Comparison of ENCODE assay signal across 8 cellular contexts in the genomic region with DNA sequence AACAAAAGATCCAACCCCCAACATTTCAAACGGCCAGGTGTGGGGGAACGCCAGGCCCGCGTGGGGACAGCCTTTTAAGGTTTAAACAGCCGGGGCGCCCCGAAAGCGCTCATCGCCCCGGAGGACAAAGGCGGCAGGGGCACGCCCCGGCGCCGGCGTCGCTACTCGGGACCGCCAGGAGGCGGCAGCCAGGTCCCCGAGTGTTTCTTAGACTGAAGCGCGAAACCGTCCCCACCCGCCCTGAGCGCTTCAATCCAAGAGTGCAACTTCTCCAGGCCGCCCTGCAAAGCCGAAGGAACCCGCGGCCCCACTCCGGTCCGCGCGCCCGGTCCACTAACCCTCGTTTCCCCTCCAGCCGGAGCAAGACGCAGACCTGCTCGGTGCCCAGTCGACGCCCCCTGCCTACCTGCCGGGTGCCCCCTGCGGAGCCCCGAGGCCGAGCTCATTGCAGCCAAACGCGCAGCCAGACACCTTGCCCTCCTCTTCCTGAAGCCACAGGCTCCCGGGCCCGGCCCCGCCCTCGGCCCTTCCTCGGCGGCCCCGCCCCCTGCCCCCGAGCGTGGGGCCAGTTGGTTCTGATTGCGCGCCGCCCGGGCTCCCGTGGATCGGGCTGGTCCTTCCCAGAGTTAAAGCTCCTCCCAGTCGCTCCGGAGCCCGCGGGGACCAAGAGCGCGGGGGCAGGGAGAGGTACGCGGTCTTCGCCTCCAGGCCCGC. TPM values are rescaled to one million over a fixed set of nuclear protein-coding genes. Genes with fewer than 3 reads are reported as not detected.
A peak's percentile ranks its signal among the peaks of the same experiment; 100 is the strongest.
DNase-seq lines count a peak whose midpoint lies in the region; ATAC-seq and TF ChIP-seq lines count a peak whose summit lies in the region.

A gene (minus strand): TSS at position 496 of the 714 bp plus-strand sequence. CDS start 50 bp downstream, at position 446.

- H2BK120ac ChIP-seq in IMR-90 (ENCODE audit: low read depth, low read length): peak within 1 kb of the TSS; percentile 53

- intact Hi-C loops in IMR-90 (cut with micrococcal nuclease): loop anchor here (1.0 to 5.0 kb wide), 9 partner anchors 26 to 276 kb away; a partner anchor contains a TSS
- intact Hi-C loops in esophagus squamous epithelium (cut with DNase I): loop anchor here (10.0 kb wide), 1 partner anchor 112 kb away; a partner anchor contains a TSS

- H3K27me3 ChIP-seq in IMR-90 (ENCODE audit: control insufficient read depth, insufficient read depth, low read length): no peaks in the 10 kb centered on the region
- no peaks in the 10 kb centered on the region for H3K27me3 ChIP-seq in Peyer's patch
- no peaks in the 10 kb centered on the region for H3K27me3 ChIP-seq in esophagus squamous epithelium

- H4K8ac ChIP-seq in IMR-90 (ENCODE audit: low read depth in 2 of 2, low read length in 2 of 2): peak within 1 kb of the TSS; percentile 56 to 78; a peak in 3 of 4 replicates

- H3K18ac ChIP-seq in IMR-90 (ENCODE audit: low read depth, low read length): no peak within 1 kb of the TSS; the same call in 1 of the 2 replicates

- H3K27ac ChIP-seq in IMR-90 (ENCODE audit: insufficient read depth, low read length) (peak within 1 kb of the TSS; percentile 80), Peyer's patch (peak within 1 kb of the TSS; percentile 81 to 99 (median 90)), esophagus squamous epithelium (peak within 1 kb of the TSS; percentile 81 to 95 (median 91))

- POLR2A ChIA-PET in IMR-90 (lab: Charles Lee; ENCODE audit: unreplicated experiment): interaction anchor here (0.5 to 0.6 kb wide), 2 partner anchors 27 to 510 kb away, joined by 3 to 4 read pairs; no protein-coding TSS in a partner anchor

- peak within 1 kb of the TSS; percentile 71 for H3K4ac ChIP-seq in IMR-90 (ENCODE audit: low read depth, low read length)

- H3K4me1 Mint-ChIP-seq in stimulated activated effector memory CD8-positive, alpha-beta T cell treated with anti-CD3 and anti-CD28 coated beads, Interleukin-12 subunit alpha, Interleukin-12 subunit beta, amount 100 ng/mL, for 72 hours: peaks cover 27% of the 10 kb centered on the region

- H2AK5ac ChIP-seq in IMR-90 (ENCODE audit: low read depth, low read length): no peak within 1 kb of the TSS

- H3K36me3 ChIP-seq in IMR-90 (ENCODE audit: control insufficient read depth, insufficient read depth, low read length): no peaks in the 10 kb centered on the region
- peaks cover 0 to 2% (median 0%) of the 10 kb centered on the region in 3 donors for H3K36me3 ChIP-seq in Peyer's patch
- peaks cover 0 to 8% (median 0%) of the 10 kb centered on the region in 3 donors for H3K36me3 ChIP-seq in esophagus squamous epithelium

- no peaks in the 10 kb centered on the region for H3K9me3 Mint-ChIP-seq in stimulated activated effector memory CD8-positive, alpha-beta T cell treated with anti-CD3 and anti-CD28 coated beads, Interleukin-12 subunit alpha, Interleukin-12 subunit beta, amount 100 ng/mL, for 72 hours

- peak within 1 kb of the TSS; percentile 66 for H4K91ac ChIP-seq in IMR-90 (ENCODE audit: insufficient read depth, low read depth, low read length)

- peaks cover 31 to 38% of the 10 kb centered on the region in 2 experiments for H3K79me1 ChIP-seq in IMR-90 (ENCODE audit: low read depth in 1 of 2, low read length in 2 of 2)

- H3K14ac ChIP-seq in IMR-90 (replicated peaks; ENCODE audit: low read depth, low read length): peak within 1 kb of the TSS; percentile 69

- H2AK9ac ChIP-seq in IMR-90 (replicated peaks; ENCODE audit: low read depth, low read length, poor library complexity): peak within 1 kb of the TSS; percentile 97

- H3K23ac ChIP-seq in IMR-90 (ENCODE audit: low read depth, low read length): peak within 1 kb of the TSS; percentile 67

- TF ChIP-seq POLR2A in IMR-90 (IDR thresholded peaks at IDR 0.05; ENCODE audit: low read depth, low read length) (no peak), Peyer's patch (IDR thresholded peaks at IDR 0.05) (peak; percentile 71 to 72), esophagus squamous epithelium (IDR thresholded peaks at IDR 0.05) (peak in 2 of 4 donors; percentile 12 to 57)

- TF ChIP-seq RAD21 in IMR-90 (IDR thresholded peaks at IDR 0.05; ENCODE audit: low read length): peak; percentile 56

- peak within 1 kb of the TSS; percentile 92 for H3K4me3 Mint-ChIP-seq in stimulated activated effector memory CD8-positive, alpha-beta T cell treated with anti-CD3 and anti-CD28 coated beads, Interleukin-12 subunit alpha, Interleukin-12 subunit beta, amount 100 ng/mL, for 72 hours

- peaks cover 18% of the 10 kb centered on the region; the same call in 1 of the 2 replicates for H3K9me1 ChIP-seq in IMR-90 (ENCODE audit: insufficient read depth, low read length)

- TF ChIP-seq CTCF in IMR-90 (conservative IDR thresholded peaks at IDR 0.05; ENCODE audit: low read depth, low read length) (peak; percentile 61), Peyer's patch (IDR thresholded peaks at IDR 0.05) (peak; percentile 19 to 86 (median 74)), esophagus squamous epithelium (IDR thresholded peaks at IDR 0.05) (peak; percentile 51 to 86 (median 76))

- H3K56ac ChIP-seq in IMR-90 (ENCODE audit: extremely low read depth, insufficient read depth, low read length): peak within 1 kb of the TSS; percentile 81

- peak within 1 kb of the TSS; percentile 94 for H3K4me3 ChIP-seq in IMR-90 (ENCODE audit: insufficient read depth, low read depth, low read length)
- peak within 1 kb of the TSS; percentile 66 to 91 (median 83) for H3K4me3 ChIP-seq in Peyer's patch
- peak within 1 kb of the TSS; percentile 68 to 97 (median 78) for H3K4me3 ChIP-seq in esophagus squamous epithelium

- DNase-seq in DMS53 treated with DMSO at 0.1 percent for 48 hours (lab: John Stamatoyannopoulos, UW; ENCODE audit: unreplicated experiment) (peak; percentile 55), IMR-90 (peak; percentile 66), Peyer's patch (peak; percentile 76 to 95 (median 94)), activated T-helper 1 cell treated with Interleukin-2 at 50 U/mL for 16 hours (ENCODE audit: low read depth) (peak; percentile 64), esophagus squamous epithelium (lab: John Stamatoyannopoulos, UW) (peak; percentile 10), myocyte (ENCODE audit: low read depth) (peak; percentile 86)
- DNase-seq in stimulated activated effector memory CD8-positive, alpha-beta T cell treated with anti-CD3 and anti-CD28 coated beads, Interleukin-12 subunit alpha, Interleukin-12 subunit beta, amount 100 ng/mL, for 72 hours (ENCODE audit: low spot score in 2 of 2): peak; percentile 59 to 85

- peaks cover 3% of the 10 kb centered on the region for H4K20me1 ChIP-seq in IMR-90 (ENCODE audit: insufficient read depth, low read length)

- CTCF ChIA-PET in IMR-90 (lab: Yijun Ruan, JAX): interaction anchor here (0.6 to 1.0 kb wide), 4 partner anchors 20 to 283 kb away, joined by 3 to 4 read pairs (median 3); no protein-coding TSS in a partner anchor

- BruUV-seq in IMR-90 (replicated peaks; lab: Mats Ljungman, UMichigan): no TSS peak

- H3K9ac ChIP-seq in IMR-90 (ENCODE audit: low read depth, low read length): peak within 1 kb of the TSS; percentile 84

- peak within 1 kb of the TSS; percentile 93 for H3K27ac Mint-ChIP-seq in stimulated activated effector memory CD8-positive, alpha-beta T cell treated with anti-CD3 and anti-CD28 coated beads, Interleukin-12 subunit alpha, Interleukin-12 subunit beta, amount 100 ng/mL, for 72 hours

- H3K36me3 Mint-ChIP-seq in stimulated activated effector memory CD8-positive, alpha-beta T cell treated with anti-CD3 and anti-CD28 coated beads, Interleukin-12 subunit alpha, Interleukin-12 subunit beta, amount 100 ng/mL, for 72 hours: peaks cover 4% of the 10 kb centered on the region

- H3K4me2 ChIP-seq in IMR-90 (ENCODE audit: low read depth, low read length): peak within 1 kb of the TSS; percentile 98

- no peaks in the 10 kb centered on the region for H3K9me3 ChIP-seq in IMR-90 (ENCODE audit: control insufficient read depth, insufficient read depth, low read length)
- no peaks in the 10 kb centered on the region for H3K9me3 ChIP-seq in Peyer's patch
- no peaks in the 10 kb centered on the region for H3K9me3 ChIP-seq in esophagus squamous epithelium

- in situ Hi-C loops in IMR-90 (cut with MboI; ENCODE audit: low sequenced_read_pairs): loop anchor here (10.0 kb wide), 1 partner anchor 112 kb away; a partner anchor contains a TSS

- no peak within 1 kb of the TSS for H2BK15ac ChIP-seq in IMR-90 (ENCODE audit: low read depth, low read length)

- no peak within 1 kb of the TSS for H2BK20ac ChIP-seq in IMR-90 (ENCODE audit: low read depth, low read length)

- peaks cover 7% of the 10 kb centered on the region for H3K4me1 ChIP-seq in IMR-90 (ENCODE audit: control insufficient read depth, insufficient read depth, low read length)
- H3K4me1 ChIP-seq in Peyer's patch: peaks cover 4 to 44% (median 6%) of the 10 kb centered on the region in 4 donors
- H3K4me1 ChIP-seq in esophagus squamous epithelium: peaks cover 18 to 33% (median 19%) of the 10 kb centered on the region in 3 donors

- dilution Hi-C loops in IMR-90 (cut with HindIII; ENCODE audit: low sequenced_read_pairs, unreplicated experiment): no loop called here

- ATAC-seq in GM21528 (IDR thresholded peaks at IDR 0.05; ENCODE audit: low FRiP score, unreplicated experiment) (peak; percentile 84), IMR-90 (ENCODE audit: low read depth) (peak; percentile 94)
- peak; percentile 90 for ATAC-seq in stimulated activated effector memory CD8-positive, alpha-beta T cell treated with anti-CD3 and anti-CD28 coated beads, Interleukin-12 subunit alpha, Interleukin-12 subunit beta, amount 100 ng/mL, for 72 hours

- 1% methylated on average over 40 of the region's 72 CpGs; no CpG with 5 or more reads in 1 of the 2 experiments for WGBS in IMR-90 (ENCODE audit: extremely low coverage in 2 of 2, insufficient read length in 1 of 2), 2 experiments
- 0% methylated on average over 4 of the region's 72 CpGs; no CpG with 5 or more reads in 1 of the 2 donors for WGBS in esophagus squamous epithelium, 2 donors

- peak within 1 kb of the TSS; percentile 100 for H2AFZ ChIP-seq in IMR-90 (replicated peaks; ENCODE audit: low read length, poor library complexity)

- peak within 1 kb of the TSS; percentile 80 for H4K5ac ChIP-seq in IMR-90 (ENCODE audit: low read depth, low read length)

- H2BK5ac ChIP-seq in IMR-90 (ENCODE audit: low read depth, low read length, poor library complexity, severe bottlenecking): peak within 1 kb of the TSS; percentile 32

RNA-seq across cellular contexts. Expression of the gene that starts here (rescaled TPM):
- total RNA-seq in IMR-90 (2012; rRNA removed) (44.1 and 45.0 TPM in 2 replicates), Peyer's patch (100 to 1,000 TPM in 1 of 4 donors, 10 to 100 TPM in 3; 43.7 to 132 (median 69.3) TPM), esophagus squamous epithelium (10 to 100 TPM in 3 of 4 donors, 1 to 10 TPM in 1; 7.0 to 21.9 (median 15.4) TPM), myocyte (11.6 and 18.3 TPM in 2 replicates)
- polyA plus RNA-seq in IMR-90 (2012; rRNA removed): 19.8 and 25.0 TPM in 2 replicates
- polyA plus RNA-seq in IMR-90 (2012; cell fraction: cytosol; rRNA removed): 9.0 and 9.4 TPM in 2 replicates
- polyA plus RNA-seq in IMR-90 (2012; cell fraction: nucleus; rRNA removed; ENCODE audit: low replicate concordance): 3.6 and 23.6 TPM in 2 replicates
- polyA plus RNA-seq in myocyte (2012): 11.7 TPM

Comparison
In these comparisons a context has a peak if more than half of its experiments do, and no peak if none do; other contexts are left out.
1. Peak in every context shown above with its lines: DNase-seq, ATAC-seq, H3K4me3 ChIP-seq and H3K27ac ChIP-seq.
2. DNase-seq: peak in every context shown above with its lines; median percentile 94 in Peyer's patch; 86 in myocyte; 72 in stimulated activated effector memory CD8-positive, alpha-beta T cell treated with anti-CD3 and anti-CD28 coated beads, Interleukin-12 subunit alpha, Interleukin-12 subunit beta, amount 100 ng/mL, for 72 hours; 66 in IMR-90; 64 in activated T-helper 1 cell treated with Interleukin-2 at 50 U/mL for 16 hours; 55 in DMS53 treated with DMSO at 0.1 percent for 48 hours; 10 in esophagus squamous epithelium.